Comparison of ENCODE assay signal across 10 cellular contexts in the genomic region with DNA sequence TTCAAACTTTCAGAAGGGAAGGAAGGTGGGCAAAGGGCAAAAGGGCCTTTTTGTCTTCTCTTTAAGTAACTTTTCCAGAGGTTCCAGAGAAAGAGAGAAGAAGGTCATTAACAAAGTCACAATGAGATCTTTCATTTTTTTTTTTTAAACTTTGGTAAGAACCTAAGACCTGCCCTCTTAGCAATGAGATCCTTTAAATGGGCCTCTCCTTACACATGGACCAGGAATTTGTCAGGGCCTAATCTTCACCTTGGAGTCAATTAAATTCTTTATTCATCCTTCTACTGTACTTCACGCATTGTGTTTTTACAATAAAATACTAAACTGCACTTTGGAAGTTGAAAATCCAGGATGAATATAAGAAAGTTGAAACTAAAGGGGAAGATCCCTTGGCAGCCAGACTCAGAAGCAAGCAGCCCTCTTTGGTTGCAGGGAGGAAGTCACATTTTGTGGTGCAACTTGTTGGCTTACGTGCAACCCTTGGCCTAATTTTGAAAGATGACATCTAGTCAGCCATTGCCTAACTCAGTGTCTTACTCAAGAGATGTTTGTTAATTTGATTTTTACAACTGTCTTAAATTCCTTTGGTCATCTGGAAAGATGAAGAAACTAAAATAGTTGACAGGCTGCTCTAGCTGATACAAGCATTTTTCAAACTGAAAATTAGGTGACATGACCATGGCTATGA. TPM values are rescaled to one million over a fixed set of nuclear protein-coding genes. Genes with fewer than 3 reads are reported as not detected.
A peak's percentile ranks its signal among the peaks of the same experiment; 100 is the strongest.
DNase-seq lines count a peak whose midpoint lies in the region; ATAC-seq and TF ChIP-seq lines count a peak whose summit lies in the region.
"Had no signal": no experiment of that assay in that cellular context is flagged by ENCODE, and none has a peak within 500 bp of the region (broad histone marks: within the 10 kb centered on the region; RNA-seq: fewer than 3 reads in every experiment).

No MANE protein-coding gene starts in this region.

- 49 to 80% (median 78%) methylated on average over 2 of the region's 2 CpGs for whole genome bisulfite sequencing in psoas muscle, 3 donors
- 48 to 92% (median 82%) methylated on average over 2 of the region's 2 CpGs for WGBS in stomach, 5 donors

- no peak for TF ChIP-seq POLR2A in stomach (IDR thresholded peaks at IDR 0.05)

- peak overlapping the region in 4 of 7 donors; percentile 93 to 95 (median 94) for H3K27ac Mint-ChIP-seq in CD14-positive monocyte
- H3K27ac Mint-ChIP-seq: activated naive CD8-positive, alpha-beta T cell treated with anti-CD3 and anti-CD28 coated beads, Interleukin-2, amount 10 ng/mL, durations not matched to agents 7 days and 5 days had no signal

- intact Hi-C loops in CD14-positive monocyte (cut with micrococcal nuclease), result no loop called here
- intact Hi-C loops in psoas muscle (cut with DNase I), result no loop called here
- intact Hi-C loops in stomach (cut with DNase I; ENCODE audit: low total_unique reads), result no loop called here

- peaks cover 0 to 1% (median 0%) of the 10 kb centered on the region in 3 donors for H3K27me3 Mint-ChIP-seq in CD14-positive monocyte (ENCODE audit: low read depth in 3 of 3)

- H3K4me3 ChIP-seq in foreskin fibroblast (ENCODE audit: low read depth in 1 of 2, low read length in 2 of 2) (no peak overlapping the region), psoas muscle (no peak overlapping the region), stomach (no peak overlapping the region)

- H3K4me1 Mint-ChIP-seq in CD14-positive monocyte, result peaks cover 44% of the 10 kb centered on the region

- TF ChIP-seq EP300 in stomach (IDR thresholded peaks at IDR 0.05), result no peak

- peaks cover 0 to 1% of the 10 kb centered on the region in 2 donors for H3K36me3 Mint-ChIP-seq in CD14-positive monocyte
- H3K36me3 Mint-ChIP-seq: activated naive CD8-positive, alpha-beta T cell treated with anti-CD3 and anti-CD28 coated beads, Interleukin-2, amount 10 ng/mL, durations not matched to agents 7 days and 5 days had no signal

- peak overlapping the region in 1 of 2 donors; percentile 11 for H3K4me3 Mint-ChIP-seq in CD14-positive monocyte
- H3K4me3 Mint-ChIP-seq: activated naive CD8-positive, alpha-beta T cell treated with anti-CD3 and anti-CD28 coated beads, Interleukin-2, amount 10 ng/mL, durations not matched to agents 7 days and 5 days had no signal

- H3K27me3 ChIP-seq in psoas muscle (ENCODE audit: insufficient read depth in 3 of 3, low read length in 2 of 3) (no peaks in the 10 kb centered on the region), stomach (no peaks in the 10 kb centered on the region)

- peak; percentile 76 to 89 (median 82) for ATAC-seq in psoas muscle

- no peaks in the 10 kb centered on the region for H3K36me3 ChIP-seq in psoas muscle (ENCODE audit: insufficient read depth in 1 of 2, low read depth in 1 of 2)
- H3K36me3 ChIP-seq in stomach, result no peaks in the 10 kb centered on the region

- H3K27ac ChIP-seq in psoas muscle (peak overlapping the region; percentile 46), stomach (peak overlapping the region in 2 of 5 donors; percentile 51)

- peaks cover 0 to 2% (median 0%) of the 10 kb centered on the region in 7 donors for H3K9me3 Mint-ChIP-seq in CD14-positive monocyte

- no peak for TF ChIP-seq CTCF in CD14-positive monocyte (IDR thresholded peaks at IDR 0.05)
- TF ChIP-seq CTCF in foreskin fibroblast (IDR thresholded peaks at IDR 0.05; ENCODE audit: low read depth, low read length), result no peak
- no peak for TF ChIP-seq CTCF in psoas muscle (IDR thresholded peaks at IDR 0.05)
- TF ChIP-seq CTCF in stomach (IDR thresholded peaks at IDR 0.05), result no peak

- H3K4me1 ChIP-seq in psoas muscle (peaks cover 6% of the 10 kb centered on the region), stomach (peaks cover 0 to 4% (median 0%) of the 10 kb centered on the region in 4 donors)

- H3K9me3 ChIP-seq in psoas muscle (no peaks in the 10 kb centered on the region), stomach (no peaks in the 10 kb centered on the region)

- DNase-seq in CD14-positive monocyte (ENCODE audit: low spot score) (peak; percentile 84), NOMO-1 treated with dmso at 0.1 percent for 144 hours (lab: John Stamatoyannopoulos, UW; ENCODE audit: unreplicated experiment) (peak; percentile 87), foreskin fibroblast (peak; percentile 77 to 88), psoas muscle (peak; percentile 38 to 53), NCI-H82 treated with DMSO at 0.1 percent for 48 hours (lab: John Stamatoyannopoulos, UW; ENCODE audit: unreplicated experiment) (no peak), islet precursor cell (no peak), stomach (no peak), DMS114 treated with DMSO at 0.1 percent for 48 hours (lab: John Stamatoyannopoulos, UW; ENCODE audit: unreplicated experiment) (no peak)
- DNase-seq: activated naive CD8-positive, alpha-beta T cell treated with anti-CD3 and anti-CD28 coated beads, Interleukin-2, amount 10 ng/mL, durations not matched to agents 7 days and 5 days; kidney had no signal

RNA-seq across cellular contexts. Expression of a gene that starts 11.9 kb away (rescaled TPM):
- polyA plus RNA-seq in CD14-positive monocyte (10 to 100 TPM; 11.7 to 19.7 TPM), psoas muscle (1 to 10 TPM; 2.7 to 7.4 (median 3.2) TPM), stomach (1 to 10 TPM in 2 of 3 donors, under 1 TPM in 1; 0.65 to 1.1 (median 1.1) TPM)
- total RNA-seq in psoas muscle (10 to 100 TPM in 2 of 4 donors, 1 to 10 TPM in 2; 7.4 to 20.0 (median 10.0) TPM), stomach (1 to 10 TPM in 4 of 5 donors, under 1 TPM in 1; 0.29 to 8.4 (median 1.9) TPM)

Comparison
In these comparisons a context has a peak if more than half of its experiments do, and no peak if none do; other contexts are left out.
1. DNase-seq: peak in CD14-positive monocyte (single experiment), NOMO-1 treated with dmso at 0.1 percent for 144 hours (single experiment), foreskin fibroblast (2 of 2) and psoas muscle (2 of 2); none in NCI-H82 treated with DMSO at 0.1 percent for 48 hours (single experiment), islet precursor cell (single experiment), stomach (single experiment) and DMS114 treated with DMSO at 0.1 percent for 48 hours (single experiment).